ENCODE assay signal across 13 cellular contexts in genomic region chr1:212238552-212238951, GRCh38. TPM values are rescaled to one million over a fixed set of nuclear protein-coding genes. Genes with fewer than 3 reads are reported as not detected.
DNase-seq lines count a peak whose midpoint lies in the region; ATAC-seq and TF ChIP-seq lines count a peak whose summit lies in the region.
"Had no signal": no experiment of that assay in that cellular context is flagged by ENCODE, and none has a peak within 500 bp of the region (broad histone marks: within the 10 kb centered on the region; RNA-seq: fewer than 3 reads in every experiment).

No MANE protein-coding gene starts in this region.

- no peak overlapping the region for H2AFZ ChIP-seq in MM.1S (ENCODE audit: low read length)

- H3K4me1 ChIP-seq in MM.1S (ENCODE audit: low read length), result peaks cover 54% of the 10 kb centered on the region
- H3K4me1 ChIP-seq in esophagus (ENCODE audit: control insufficient read depth in 2 of 2, insufficient read depth in 2 of 2, low read length in 1 of 2), result peaks cover 7 to 11% of the 10 kb centered on the region in 2 donors
- peaks cover 0 to 64% (median 21%) of the 10 kb centered on the region in 4 donors for H3K4me1 ChIP-seq in right lobe of liver
- peaks cover 54% of the 10 kb centered on the region for H3K4me1 ChIP-seq in suprapubic skin

- H3K27ac ChIP-seq in MM.1S (ENCODE audit: low read length) (no peak overlapping the region), esophagus (ENCODE audit: low read depth in 2 of 2, low read length in 1 of 2) (peak overlapping the region; percentile 76 to 95), right lobe of liver (peak overlapping the region; percentile 87 to 88 (median 87)), suprapubic skin (peak overlapping the region; percentile 21)

- H3K9me3 ChIP-seq in MM.1S (replicated peaks; ENCODE audit: insufficient read depth, low read length), result no peaks in the 10 kb centered on the region
- H3K9me3 ChIP-seq in esophagus (ENCODE audit: control insufficient read depth in 2 of 2, insufficient read depth in 1 of 2, low read depth in 1 of 2, low read length in 1 of 2), result no peaks in the 10 kb centered on the region
- H3K9me3 ChIP-seq in right lobe of liver, result no peaks in the 10 kb centered on the region
- no peaks in the 10 kb centered on the region for H3K9me3 ChIP-seq in suprapubic skin
- no peaks in the 10 kb centered on the region for H3K9me3 ChIP-seq in MG63

- H4K20me1 ChIP-seq in MM.1S (ENCODE audit: insufficient read depth, low read length), result no peaks in the 10 kb centered on the region

- WGBS in esophagus, 2 donors, result 31 to 36% methylated on average over 4 of the region's 4 CpGs
- WGBS in right lobe of liver (ENCODE audit: insufficient coverage, low coverage, low lambda C conversion rate, missing lambda C conversion rate), result 16% methylated on average over 4 of the region's 4 CpGs
- WGBS in suprapubic skin, result 32% methylated on average over 3 of the region's 4 CpGs

- ATAC-seq in right lobe of liver (peak in 3 of 4 donors; percentile 24 to 53 (median 45)), HG02885 (IDR thresholded peaks at IDR 0.05; ENCODE audit: poor library complexity, unreplicated experiment) (no peak), GM21737 (IDR thresholded peaks at IDR 0.05; ENCODE audit: unreplicated experiment) (no peak)
- ATAC-seq: CD8-positive, alpha-beta T cell; stimulated activated naive CD8-positive, alpha-beta T cell treated with anti-CD3 and anti-CD28 coated beads, Interleukin-15, amount 100 ng/mL, for 72 hours had no signal

- DNase-seq in MM.1S (no peak), right lobe of liver (peak; percentile 65 to 79 (median 77)), suprapubic skin (ENCODE audit: low spot score in 2 of 2) (no peak), 8988T (no peak), MG63 (no peak)
- DNase-seq: CD8-positive, alpha-beta T cell; NCI-H526 treated with DMSO at 0.1 percent for 48 hours; SHP77 treated with DMSO at 0.1 percent for 48 hours; stimulated activated CD4-positive, alpha-beta T cell treated with anti-CD3 and anti-CD28 coated beads, Interleukin-2, amount 100 ng/mL, for 24 hours; stimulated activated naive CD8-positive, alpha-beta T cell treated with anti-CD3 and anti-CD28 coated beads, Interleukin-15, amount 100 ng/mL, for 72 hours had no signal

- H3K9ac ChIP-seq in MM.1S (ENCODE audit: low read length), result no peak overlapping the region

- H3K27me3 ChIP-seq in MM.1S (replicated peaks; ENCODE audit: insufficient read depth, low read length) (no peaks in the 10 kb centered on the region), esophagus (ENCODE audit: control insufficient read depth in 1 of 2, insufficient read depth in 2 of 2, low read length in 2 of 2) (no peaks in the 10 kb centered on the region), right lobe of liver (no peaks in the 10 kb centered on the region), suprapubic skin (no peaks in the 10 kb centered on the region), MG63 (no peaks in the 10 kb centered on the region)

- peaks cover 12% of the 10 kb centered on the region; the same call in 1 of the 2 replicates for H3F3A ChIP-seq in MM.1S (ENCODE audit: insufficient read depth, low read length)

- H3K4me3 ChIP-seq in MM.1S (ENCODE audit: low read length), result no peak overlapping the region
- H3K4me3 ChIP-seq in esophagus (ENCODE audit: low read depth in 1 of 2, low read length in 2 of 2), result no peak overlapping the region
- H3K4me3 ChIP-seq in right lobe of liver, result no peak overlapping the region
- H3K4me3 ChIP-seq in suprapubic skin, result no peak overlapping the region
- no peak overlapping the region for H3K4me3 ChIP-seq in MG63

- H3K9me2 ChIP-seq in MM.1S (replicated peaks; ENCODE audit: insufficient read depth, low read length), result no peaks in the 10 kb centered on the region

- TF ChIP-seq POLR2A in right lobe of liver (IDR thresholded peaks at IDR 0.05) (no peak), suprapubic skin (IDR thresholded peaks at IDR 0.05) (no peak)

- no peak for TF ChIP-seq EP300 in suprapubic skin (IDR thresholded peaks at IDR 0.05)

- H3K36me3 ChIP-seq in MM.1S (replicated peaks; ENCODE audit: insufficient read depth, low read length) (no peaks in the 10 kb centered on the region), esophagus (ENCODE audit: control insufficient read depth in 2 of 2, insufficient read depth in 2 of 2, low read length in 1 of 2) (no peaks in the 10 kb centered on the region), right lobe of liver (no peaks in the 10 kb centered on the region), suprapubic skin (no peaks in the 10 kb centered on the region), MG63 (no peaks in the 10 kb centered on the region)

- TF ChIP-seq CTCF in MM.1S (IDR thresholded peaks at IDR 0.05; ENCODE audit: low read length) (no peak), right lobe of liver (IDR thresholded peaks at IDR 0.05) (no peak), suprapubic skin (IDR thresholded peaks at IDR 0.05) (no peak)

- no peaks in the 10 kb centered on the region for H3K79me2 ChIP-seq in MM.1S (ENCODE audit: low read length)

- intact Hi-C loops in right lobe of liver (cut with DNase I), result no loop called here

- H3K4me2 ChIP-seq in MM.1S (ENCODE audit: low read depth, low read length), result 0 out of 2 replicates have a peak overlapping the region, but pooled peaks have one; percentile 10

RNA-seq across cellular contexts. Expression of gene PPP2R5A, which starts 46.7 kb away (rescaled TPM):
- 10 to 100 TPM; 29.0 to 37.3 TPM for polyA plus RNA-seq in esophagus
- total RNA-seq in right lobe of liver (10 to 100 TPM; 28.5 to 57.2 (median 33.3) TPM), suprapubic skin (10 to 100 TPM; 44.6 to 58.2 (median 50.5) TPM)
- 23.6 and 40.7 TPM in 2 replicates for total RNA-seq in MG63 (2014; rRNA removed; shearing (Covaris generic); ENCODE audit: low replicate concordance)

Comparison
In these comparisons a context has a peak if more than half of its experiments do, and no peak if none do; other contexts are left out.
1. DNase-seq: peak in right lobe of liver (3 of 3); none in MM.1S (single experiment), suprapubic skin (0 of 2), 8988T (single experiment) and MG63 (single experiment).
2. ATAC-seq: peak in right lobe of liver (3 of 4); none in HG02885 (single experiment) and GM21737 (single experiment).